10 cellular contexts compared by ENCODE assay signal in the genomic region with DNA sequence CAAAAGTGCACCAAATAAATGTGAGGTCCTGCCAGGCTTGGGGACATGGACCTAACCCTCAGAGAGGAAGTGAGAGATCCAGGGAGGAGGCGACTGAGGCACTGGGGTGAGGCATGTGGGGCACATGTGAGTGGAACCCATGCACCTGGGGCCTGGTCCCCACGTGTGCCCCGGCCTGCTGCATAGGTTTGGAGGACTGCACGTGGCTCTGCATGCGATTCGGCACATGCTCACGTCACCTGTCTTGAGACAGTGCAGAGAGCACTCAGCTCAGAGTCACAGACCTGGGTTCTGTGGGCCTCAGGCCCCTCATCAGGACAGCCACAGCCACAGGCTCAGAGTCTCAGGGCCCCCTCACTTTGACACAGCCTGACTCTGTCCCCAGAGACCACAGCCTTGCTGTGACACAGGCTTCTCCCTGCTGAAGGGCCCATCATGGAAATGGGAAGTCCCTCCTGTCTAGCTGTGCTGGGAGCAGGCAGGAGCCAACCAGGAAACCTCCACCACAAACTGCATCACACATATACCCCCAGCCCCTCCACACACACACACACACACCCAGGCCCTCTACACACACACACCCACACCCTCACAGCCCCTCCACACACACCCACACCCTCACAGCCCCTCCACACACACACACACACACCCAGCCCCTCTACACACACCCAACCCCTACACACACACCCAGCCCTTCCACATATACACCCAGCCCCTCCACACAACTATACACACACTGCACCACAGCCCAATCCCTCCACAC. TPM values are rescaled to one million over a fixed set of nuclear protein-coding genes. Genes with fewer than 3 reads are reported as not detected.
A peak's percentile ranks its signal among the peaks of the same experiment; 100 is the strongest.
DNase-seq lines count a peak whose midpoint lies in the region; ATAC-seq, FAIRE-seq and TF ChIP-seq lines count a peak whose summit lies in the region.
"Had no signal": no experiment of that assay in that cellular context is flagged by ENCODE, and none has a peak within 500 bp of the region (broad histone marks: within the 10 kb centered on the region; RNA-seq: fewer than 3 reads in every experiment).

No MANE protein-coding gene starts in this region.

- no TSS peak for BruUV-seq in Calu3 (replicated peaks; lab: Mats Ljungman, UMichigan)

- H3F3A ChIP-seq in SU-DHL-6 (ENCODE audit: insufficient read depth), result peaks cover 6% of the 10 kb centered on the region; the same call in 1 of the 2 replicates

- ATAC-seq in naive B cell (ENCODE audit: low read depth in 2 of 2), result peak; percentile 86 to 87
- no peak for ATAC-seq in HG03457 (IDR thresholded peaks at IDR 0.05; ENCODE audit: unreplicated experiment)
- no peak for ATAC-seq in GM21447 (IDR thresholded peaks at IDR 0.05; ENCODE audit: unreplicated experiment)
- no peak for ATAC-seq in HG03175 (IDR thresholded peaks at IDR 0.05; ENCODE audit: unreplicated experiment)

- no peak for FAIRE-seq in GM19239 (lab: Jason Lieb, UNC)
- FAIRE-seq: endothelial cell of umbilical vein had no signal

- H3K4me1 Mint-ChIP-seq in Calu3 (ENCODE audit: low read depth, unreplicated experiment) (no peaks in the 10 kb centered on the region), naive B cell (peaks cover 24 to 33% (median 27%) of the 10 kb centered on the region in 3 donors), glutamatergic neuron (ENCODE audit: low read depth, unreplicated experiment) (peaks cover 14% of the 10 kb centered on the region)

- H4K20me1 ChIP-seq in SU-DHL-6 (ENCODE audit: low read depth, low read length), result no peaks in the 10 kb centered on the region

- H3K27ac Mint-ChIP-seq in Calu3 (ENCODE audit: unreplicated experiment) (peak overlapping the region; percentile 52), naive B cell (peak overlapping the region; percentile 91 to 99 (median 94)), glutamatergic neuron (ENCODE audit: unreplicated experiment) (no peak overlapping the region)

- intact Hi-C loops in Calu3 (cut with micrococcal nuclease; ENCODE audit: unreplicated experiment), result no loop called here

- H3K36me3 Mint-ChIP-seq in Calu3 (ENCODE audit: insufficient read depth, unreplicated experiment) (peaks cover 7% of the 10 kb centered on the region), naive B cell (no peaks in the 10 kb centered on the region), glutamatergic neuron (ENCODE audit: unreplicated experiment) (no peaks in the 10 kb centered on the region)

- no peak overlapping the region for H3K4me2 ChIP-seq in SU-DHL-6 (ENCODE audit: low read depth, low read length, poor library complexity, severe bottlenecking)

- no peak overlapping the region for H2AFZ ChIP-seq in SU-DHL-6 (ENCODE audit: low read depth, low read length, severe bottlenecking)

- DNase-seq in Calu3, result no peak
- peak; percentile 33 for DNase-seq in GM19239 (ENCODE audit: insufficient read length, low spot score)
- peak; percentile 66 for DNase-seq in naive B cell
- DNase-seq in glutamatergic neuron, result no peak
- DNase-seq: activated CD4-positive, CD25-positive, alpha-beta regulatory T cell had no signal

- H3K27me3 Mint-ChIP-seq in Calu3 (ENCODE audit: unreplicated experiment) (no peaks in the 10 kb centered on the region), naive B cell (no peaks in the 10 kb centered on the region), glutamatergic neuron (ENCODE audit: unreplicated experiment) (peaks cover 2% of the 10 kb centered on the region)

- TF ChIP-seq CTCF in Calu3 (IDR thresholded peaks at IDR 0.05; ENCODE audit: unreplicated experiment), result no peak
- no peak for TF ChIP-seq CTCF in SU-DHL-6 (IDR thresholded peaks at IDR 0.05; ENCODE audit: insufficient read depth, low read length, poor library complexity, severe bottlenecking)
- no peak for TF ChIP-seq CTCF in glutamatergic neuron (IDR thresholded peaks at IDR 0.05; ENCODE audit: partially characterized antibody, unreplicated experiment)

- H3K27me3 ChIP-seq in SU-DHL-6 (ENCODE audit: low read length), result no peaks in the 10 kb centered on the region

- peak overlapping the region; percentile 51 for H3K27ac ChIP-seq in SU-DHL-6 (ENCODE audit: low read depth, low read length)

- CTCF ChIA-PET in Calu3 (lab: Charles Lee), result no interaction called here

- no peak overlapping the region for H3K4me3 Mint-ChIP-seq in Calu3 (ENCODE audit: low read depth, unreplicated experiment)
- peak overlapping the region in 3 of 8 donors; percentile 6 to 42 (median 32) for H3K4me3 Mint-ChIP-seq in naive B cell
- H3K4me3 Mint-ChIP-seq in glutamatergic neuron (ENCODE audit: unreplicated experiment), result no peak overlapping the region

- no peaks in the 10 kb centered on the region for H3K79me2 ChIP-seq in SU-DHL-6 (ENCODE audit: insufficient read depth, low read length)

- H3K36me3 ChIP-seq in SU-DHL-6 (ENCODE audit: low read length), result no peaks in the 10 kb centered on the region

- no peaks in the 10 kb centered on the region for H3K9me2 ChIP-seq in SU-DHL-6 (replicated peaks; ENCODE audit: insufficient read depth, low read length)

- H3K9ac ChIP-seq in SU-DHL-6 (ENCODE audit: low read length), result peak overlapping the region; percentile 11; the same call in 1 of the 2 replicates

- no peaks in the 10 kb centered on the region for H3K9me3 ChIP-seq in SU-DHL-6 (ENCODE audit: insufficient read depth, low read length)

- H3K9me3 Mint-ChIP-seq in Calu3 (ENCODE audit: low read depth, unreplicated experiment) (no peaks in the 10 kb centered on the region), naive B cell (no peaks in the 10 kb centered on the region), glutamatergic neuron (ENCODE audit: unreplicated experiment) (peaks cover 12% of the 10 kb centered on the region)

- no peak overlapping the region for H3K4me3 ChIP-seq in SU-DHL-6 (ENCODE audit: insufficient read depth, low read length, poor library complexity, severe bottlenecking)

RNA-seq across cellular contexts. Expression of a gene that starts 48.2 kb away (rescaled TPM):
- 16.4 and 17.4 TPM in 2 replicates for total RNA-seq in Calu3 (2022)
- 1 to 10 TPM; 3.1 to 9.3 (median 4.0) TPM for polyA plus RNA-seq in naive B cell (ENCODE audit: low read depth in 6 of 6)
- 16.7 TPM for total RNA-seq in glutamatergic neuron (ENCODE audit: unreplicated experiment)

Comparison
In these comparisons a context has a peak if more than half of its experiments do, and no peak if none do; other contexts are left out.
1. DNase-seq: peak in GM19239 (single experiment) and naive B cell (single experiment); none in Calu3 (single experiment) and glutamatergic neuron (single experiment).
2. ATAC-seq: peak in naive B cell (2 of 2); none in HG03457 (single experiment), GM21447 (single experiment) and HG03175 (single experiment).